In genomic region chr3:16509721-16510619, GRCh38 we compare ENCODE assay signal across 10 cellular contexts. TPM values are rescaled to one million over a fixed set of nuclear protein-coding genes. Genes with fewer than 3 reads are reported as not detected.
DNase-seq lines count a peak whose midpoint lies in the region; ATAC-seq and TF ChIP-seq lines count a peak whose summit lies in the region.
"Had no signal": no experiment of that assay in that cellular context is flagged by ENCODE, and none has a peak within 500 bp of the region (broad histone marks: within the 10 kb centered on the region; RNA-seq: fewer than 3 reads in every experiment).

No MANE protein-coding gene starts in this region.

- no peaks in the 10 kb centered on the region for H3K9me3 ChIP-seq in WERI-Rb-1 (ENCODE audit: severe bottlenecking)
- H3K9me3 ChIP-seq: ovary had no signal

- peaks cover 44% of the 10 kb centered on the region for H3K27me3 Mint-ChIP-seq in GM23338 (ENCODE audit: insufficient read depth, low read depth, poor library complexity)
- no peaks in the 10 kb centered on the region for H3K27me3 Mint-ChIP-seq in T-helper 2 cell treated with Interferon-gamma antibody and Interleukin-4, amounts not matched to agents 5 μg/mL and 100 μg/mL, for 36 hours (ENCODE audit: low read depth)

- DNase-seq in GM23338 (ENCODE audit: low spot score): no peak
- DNase-seq in T-helper 2 cell treated with Interferon-gamma antibody and Interleukin-4, amounts not matched to agents 5 μg/mL and 100 μg/mL, for 36 hours (ENCODE audit: low spot score): peak; percentile 47
- peak; percentile 16 for DNase-seq in renal cortical epithelial cell (ENCODE audit: low read depth)
- no peak for DNase-seq in OCI-M2 (lab: John Stamatoyannopoulos, UW; ENCODE audit: unreplicated experiment)
- DNase-seq in WERI-Rb-1: no peak
- DNase-seq in glomerular visceral epithelial cell (ENCODE audit: extremely low spot score): no peak
- no peak for DNase-seq in DMS114 treated with DMSO at 0.1 percent for 48 hours (lab: John Stamatoyannopoulos, UW; ENCODE audit: unreplicated experiment)
- DNase-seq: ovary had no signal

- peaks cover 5% of the 10 kb centered on the region for H3F3A ChIP-seq in GM23338 (replicated peaks; ENCODE audit: low read depth)

- peaks cover 50% of the 10 kb centered on the region for H3K27me3 ChIP-seq in GM23338 (ENCODE audit: insufficient read depth)
- H3K27me3 ChIP-seq in WERI-Rb-1 (ENCODE audit: insufficient read depth, low read depth, severe bottlenecking): peaks cover 20% of the 10 kb centered on the region
- H3K27me3 ChIP-seq: ovary had no signal

- no peak overlapping the region for H3K4me2 ChIP-seq in GM23338

- no peak overlapping the region for H3K4me3 Mint-ChIP-seq in GM23338
- H3K4me3 Mint-ChIP-seq in T-helper 2 cell treated with Interferon-gamma antibody and Interleukin-4, amounts not matched to agents 5 μg/mL and 100 μg/mL, for 36 hours: peak overlapping the region; percentile 97

- peak; percentile 24 for ATAC-seq in GM18520 (IDR thresholded peaks at IDR 0.05; ENCODE audit: unreplicated experiment)
- no peak for ATAC-seq in GM23338

- peaks cover 31% of the 10 kb centered on the region for H3K4me1 ChIP-seq in GM23338 (ENCODE audit: insufficient read depth)

- H3K36me3 Mint-ChIP-seq in GM23338 (ENCODE audit: low read depth): no peaks in the 10 kb centered on the region
- peaks cover 27% of the 10 kb centered on the region for H3K36me3 Mint-ChIP-seq in T-helper 2 cell treated with Interferon-gamma antibody and Interleukin-4, amounts not matched to agents 5 μg/mL and 100 μg/mL, for 36 hours (ENCODE audit: low read depth)

- H3K9me2 ChIP-seq in GM23338 (ENCODE audit: insufficient read depth): no peaks in the 10 kb centered on the region

- no peaks in the 10 kb centered on the region for H3K79me2 ChIP-seq in GM23338 (replicated peaks; ENCODE audit: insufficient read depth)

- peak overlapping the region; percentile 61; the same call in 1 of the 2 replicates for H2AFZ ChIP-seq in GM23338

- peaks cover 32% of the 10 kb centered on the region for H3K4me1 Mint-ChIP-seq in GM23338
- H3K4me1 Mint-ChIP-seq in T-helper 2 cell treated with Interferon-gamma antibody and Interleukin-4, amounts not matched to agents 5 μg/mL and 100 μg/mL, for 36 hours (ENCODE audit: low read depth): peaks cover 65% of the 10 kb centered on the region

- H3K4me3 ChIP-seq in GM23338 (no peak overlapping the region), WERI-Rb-1 (ENCODE audit: low read depth, low read length) (no peak overlapping the region)
- H3K4me3 ChIP-seq: ovary, SK-N-MC had no signal

- TF ChIP-seq CTCF in GM23338 (conservative IDR thresholded peaks at IDR 0.05; ENCODE audit: low read depth in 2 of 2) (no peak), WERI-Rb-1 (IDR thresholded peaks at IDR 0.05; ENCODE audit: low read depth, low read length) (no peak)

- H3K9me3 Mint-ChIP-seq in GM23338: no peaks in the 10 kb centered on the region
- no peaks in the 10 kb centered on the region for H3K9me3 Mint-ChIP-seq in T-helper 2 cell treated with Interferon-gamma antibody and Interleukin-4, amounts not matched to agents 5 μg/mL and 100 μg/mL, for 36 hours

- no peaks in the 10 kb centered on the region for H4K20me1 ChIP-seq in GM23338 (replicated peaks; ENCODE audit: insufficient read depth)

- no peak overlapping the region for H3K27ac Mint-ChIP-seq in GM23338
- H3K27ac Mint-ChIP-seq in T-helper 2 cell treated with Interferon-gamma antibody and Interleukin-4, amounts not matched to agents 5 μg/mL and 100 μg/mL, for 36 hours: peak overlapping the region; percentile 64

- H3K27ac ChIP-seq in GM23338 (ENCODE audit: low read depth) (no peak overlapping the region), WERI-Rb-1 (no peak overlapping the region)
- H3K27ac ChIP-seq: ovary, SK-N-MC had no signal

- no peaks in the 10 kb centered on the region for H3K36me3 ChIP-seq in GM23338 (ENCODE audit: insufficient read depth)
- H3K36me3 ChIP-seq in WERI-Rb-1: no peaks in the 10 kb centered on the region
- H3K36me3 ChIP-seq: ovary had no signal

TF ChIP-seq in GM23338, 12 proteins besides CTCF, POLR2A, EP300 and RAD21 (continues in another document):
- TF ChIP-seq NANOG (IDR thresholded peaks at IDR 0.05; ENCODE audit: borderline replicate concordance) (no peak), ZNF462 (CRISPR knock-in tag; IDR thresholded peaks at IDR 0.05) (no peak), ZNF331 (CRISPR knock-in tag; IDR thresholded peaks at IDR 0.05; ENCODE audit: low read depth) (no peak), ETS1 (IDR thresholded peaks at IDR 0.05) (no peak), EZH2phosphoT487 (IDR thresholded peaks at IDR 0.05; ENCODE audit: unreplicated experiment) (no peak), JUNB (IDR thresholded peaks at IDR 0.05; ENCODE audit: unreplicated experiment) (no peak), CREB1 (CRISPR knock-in tag; IDR thresholded peaks at IDR 0.05; ENCODE audit: low read depth) (no peak), POLR2AphosphoS5 (IDR thresholded peaks at IDR 0.05; ENCODE audit: low read depth) (no peak), EZH2 (IDR thresholded peaks at IDR 0.05; ENCODE audit: low read depth, unreplicated experiment) (no peak)

RNA-seq across cellular contexts. Expression of gene RFTN1, which starts 3.5 kb away (rescaled TPM):
- 6.8 and 7.2 TPM in 2 replicates for total RNA-seq in GM23338 (2014; rRNA removed; shearing (Covaris generic))
- 3.3 and 4.6 TPM in 2 replicates for polyA plus RNA-seq in GM23338 (2016; fragmentation: Nextera tagmentation; extraction: Ambion mirVana)
- 43.2 and 46.7 TPM in 2 replicates for total RNA-seq in renal cortical epithelial cell

Comparison
In these comparisons a context has a peak if more than half of its experiments do, and no peak if none do; other contexts are left out.
1. DNase-seq: peak in T-helper 2 cell treated with Interferon-gamma antibody and Interleukin-4, amounts not matched to agents 5 μg/mL and 100 μg/mL, for 36 hours (single experiment) and renal cortical epithelial cell (single experiment); none in GM23338 (single experiment), OCI-M2 (single experiment), WERI-Rb-1 (single experiment), glomerular visceral epithelial cell (single experiment) and DMS114 treated with DMSO at 0.1 percent for 48 hours (single experiment).